13 cellular contexts compared by ENCODE assay signal in the genomic region with DNA sequence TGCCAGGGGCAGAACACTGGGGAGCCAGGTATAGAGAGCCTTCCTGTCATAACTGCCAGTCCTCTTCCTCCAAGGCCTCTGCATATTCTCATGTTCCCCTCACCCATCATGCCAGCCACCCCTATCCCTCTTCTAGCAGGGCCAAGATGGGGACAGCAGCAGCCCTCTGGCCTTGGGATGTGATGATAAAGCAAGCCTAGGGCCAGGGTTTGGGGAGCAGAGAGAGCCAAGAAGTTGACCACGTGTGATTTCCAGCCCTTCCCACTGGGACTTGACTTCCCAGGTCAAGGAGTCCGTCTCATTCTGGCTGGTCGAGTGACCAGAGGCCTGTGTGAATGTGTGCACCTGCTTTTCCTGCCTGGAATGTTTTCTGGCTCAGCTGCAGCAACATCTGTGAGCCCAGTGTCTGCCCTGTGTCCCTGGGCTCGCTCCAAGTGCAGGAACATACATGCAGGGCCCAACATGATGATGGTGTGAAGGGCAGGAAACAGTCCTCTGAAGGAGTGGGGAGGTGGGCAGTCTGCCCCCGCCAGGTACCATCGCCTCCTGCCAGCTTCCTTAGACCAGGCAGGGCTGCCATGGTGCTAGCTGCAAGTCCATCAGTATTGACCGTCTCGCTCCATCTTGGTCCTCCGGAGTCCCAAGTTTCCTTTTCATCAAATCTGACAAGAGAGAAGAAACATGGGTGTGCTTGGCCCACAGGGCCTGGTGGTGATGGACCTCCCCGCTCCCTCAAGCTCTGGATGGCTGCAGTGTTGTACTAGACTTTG. TPM values are rescaled to one million over a fixed set of nuclear protein-coding genes. Genes with fewer than 3 reads are reported as not detected.
DNase-seq lines count a peak whose midpoint lies in the region; ATAC-seq, FAIRE-seq and TF ChIP-seq lines count a peak whose summit lies in the region.
"Had no signal": no experiment of that assay in that cellular context is flagged by ENCODE, and none has a peak within 500 bp of the region (broad histone marks: within the 10 kb centered on the region; RNA-seq: fewer than 3 reads in every experiment).

No MANE protein-coding gene starts in this region.

- WGBS in heart right ventricle, 2 donors, result 75 to 76% methylated on average over 10 of the region's 10 CpGs

- TF ChIP-seq CTCF in heart right ventricle (IDR thresholded peaks at IDR 0.05) (no peak), chondrocyte (IDR thresholded peaks at IDR 0.05) (no peak), nephron progenitor cell (IDR thresholded peaks at IDR 0.05) (no peak)

- no peak overlapping the region for H3K4me3 Mint-ChIP-seq in chondrocyte (ENCODE audit: unreplicated experiment)
- no peak overlapping the region for H3K4me3 Mint-ChIP-seq in nephron progenitor cell

- no peaks in the 10 kb centered on the region for H3K9me3 ChIP-seq in heart right ventricle

- H3K27me3 Mint-ChIP-seq in chondrocyte (ENCODE audit: low read depth) (no peaks in the 10 kb centered on the region), nephron progenitor cell (ENCODE audit: low read depth, poor library complexity) (peaks cover 4% of the 10 kb centered on the region)

- H3K9me3 Mint-ChIP-seq in chondrocyte (ENCODE audit: low read depth), result no peaks in the 10 kb centered on the region
- H3K9me3 Mint-ChIP-seq in nephron progenitor cell, result no peaks in the 10 kb centered on the region

- H3K4me3 ChIP-seq in heart right ventricle, result no peak overlapping the region

- H3K4me1 ChIP-seq in heart right ventricle, result peaks cover 15 to 78% (median 62%) of the 10 kb centered on the region in 9 donors

- ATAC-seq in heart right ventricle (no peak), left cardiac atrium (no peak)

- H3K36me3 Mint-ChIP-seq in chondrocyte (ENCODE audit: low read depth) (peaks cover 1% of the 10 kb centered on the region), nephron progenitor cell (ENCODE audit: low read depth) (peaks cover 43% of the 10 kb centered on the region)

- DNase-seq in heart right ventricle, result no peak
- no peak for DNase-seq in left cardiac atrium
- no peak for DNase-seq in chondrocyte (ENCODE audit: low spot score)
- DNase-seq in nephron progenitor cell, result no peak
- DNase-seq in NCI-H2081 treated with DMSO at 0.1 percent for 48 hours (lab: John Stamatoyannopoulos, UW), result no peak
- no peak for DNase-seq in amniotic stem cell (lab: John Stamatoyannopoulos, UW)
- no peak for DNase-seq in AG08395 (ENCODE audit: low spot score)
- DNase-seq in frontal cortex (ENCODE audit: low spot score in 2 of 2), result no peak
- DNase-seq: hypothalamus had no signal

- H3K27ac Mint-ChIP-seq in chondrocyte (ENCODE audit: unreplicated experiment) (peak overlapping the region; percentile 55), nephron progenitor cell (peak overlapping the region; percentile 98)

- peaks cover 0 to 91% (median 11%) of the 10 kb centered on the region in 9 donors for H3K36me3 ChIP-seq in heart right ventricle

- no peaks in the 10 kb centered on the region for H3K27me3 ChIP-seq in heart right ventricle

- FAIRE-seq in frontal cortex (lab: Jason Lieb, UNC), result no peak

- intact Hi-C loops in heart right ventricle (cut with DNase I) (loop anchor here in 3 of 10 donors (5.0 kb wide), 1 partner anchor 70 kb away; no protein-coding TSS in a partner anchor), left cardiac atrium (cut with DNase I) (loop anchor here in 1 of 2 donors (5.0 kb wide), 1 partner anchor 70 kb away; no protein-coding TSS in a partner anchor)

- peaks cover 34% of the 10 kb centered on the region for H3K4me1 Mint-ChIP-seq in chondrocyte (ENCODE audit: low read depth)
- H3K4me1 Mint-ChIP-seq in nephron progenitor cell, result peaks cover 38% of the 10 kb centered on the region

- peak overlapping the region; percentile 3 to 80 (median 66) for H3K27ac ChIP-seq in heart right ventricle

RNA-seq across cellular contexts. Expression of a gene that starts 21.0 kb away (rescaled TPM):
- total RNA-seq in heart right ventricle (10 to 100 TPM in 8 of 10 donors, 1 to 10 TPM in 2; 9.1 to 20.2 (median 12.9) TPM), left cardiac atrium (100 to 1,000 TPM in 1 of 2 donors, 10 to 100 TPM in 1; 27.0 to 142 TPM), chondrocyte (26.0 to 41.8 TPM (median 29.7 TPM) in 3 replicates), frontal cortex (59.9 TPM)
- 10 to 100 TPM; 13.2 to 13.6 TPM for polyA plus RNA-seq in heart right ventricle

RNA-seq across cellular contexts. Expression of a gene that starts 30.4 kb away (rescaled TPM):
- total RNA-seq in heart right ventricle (10 to 100 TPM in 8 of 10 donors, 1 to 10 TPM in 2; 9.2 to 17.1 (median 12.9) TPM), left cardiac atrium (10 to 100 TPM; 14.9 to 21.6 TPM), chondrocyte (8.6 to 13.8 TPM (median 9.6 TPM) in 3 replicates), frontal cortex (6.5 TPM)
- polyA plus RNA-seq in heart right ventricle, result 1 to 10 TPM; 5.5 to 9.9 TPM

RNA-seq across cellular contexts. Expression of a gene that starts 43.9 kb away (rescaled TPM):
- not detected for total RNA-seq in heart right ventricle
- polyA plus RNA-seq in heart right ventricle, result not detected
- total RNA-seq in left cardiac atrium, result not detected
- total RNA-seq in chondrocyte, result not detected in 3 replicates
- total RNA-seq in frontal cortex, result not detected
- total RNA-seq: mononuclear cell, NCI-H460, urinary bladder had no signal
- polyA plus RNA-seq: BJ, urinary bladder had no signal
